21 cellular contexts compared by ENCODE assay signal in genomic region chr2:117984208-117984607, GRCh38. TPM values are rescaled to one million over a fixed set of nuclear protein-coding genes. Genes with fewer than 3 reads are reported as not detected.
A peak's percentile ranks its signal among the peaks of the same experiment; 100 is the strongest.
DNase-seq lines count a peak whose midpoint lies in the region; ATAC-seq, FAIRE-seq and TF ChIP-seq lines count a peak whose summit lies in the region.
"Had no signal": no experiment of that assay in that cellular context is flagged by ENCODE, and none has a peak within 500 bp of the region (broad histone marks: within the 10 kb centered on the region; RNA-seq: fewer than 3 reads in every experiment).

No MANE protein-coding gene starts in this region.

- peaks cover 28% of the 10 kb centered on the region; the same call in 2 of the 3 replicates for H3K36me3 ChIP-seq in K562 (ENCODE audit: control insufficient read depth, insufficient read depth, low read length)
- H3K36me3 ChIP-seq: BE2C had no signal

- 88% methylated on average over 2 of the region's 2 CpGs for WGBS in K562 (ENCODE audit: insufficient coverage, low coverage, missing lambda C conversion rate)

- H3K27me3 Mint-ChIP-seq in activated T-cell treated with anti-CD3 and anti-CD28 coated beads, Interleukin-2, amount 50 U/mL, for 72 hours (ENCODE audit: low read depth), result no peaks in the 10 kb centered on the region
- H3K27me3 Mint-ChIP-seq in activated T-cell treated with anti-CD3 and anti-CD28 coated beads, Interleukin-2, amount 50 U/mL, for 4 hours (ENCODE audit: low read depth), result no peaks in the 10 kb centered on the region
- peaks cover 2% of the 10 kb centered on the region for H3K27me3 Mint-ChIP-seq in HFFc6 (ENCODE audit: insufficient read depth)
- H3K27me3 Mint-ChIP-seq in naive B cell, result no peaks in the 10 kb centered on the region
- H3K27me3 Mint-ChIP-seq: CD4-positive, alpha-beta memory T cell had no signal

- no peaks in the 10 kb centered on the region for H3K79me2 ChIP-seq in K562 (ENCODE audit: control insufficient read depth, insufficient read depth, low read length)

- H3K9me3 ChIP-seq in K562 (replicated peaks; ENCODE audit: control insufficient read depth, insufficient read depth, low read depth, low read length), result no peaks in the 10 kb centered on the region
- H3K9me3 ChIP-seq: BE2C had no signal

- no peaks in the 10 kb centered on the region; the same call in 1 of the 2 replicates for H4K20me1 ChIP-seq in K562 (replicated peaks; ENCODE audit: control insufficient read depth, insufficient read depth, low read length)

- H3K27me3 ChIP-seq in K562 (ENCODE audit: control insufficient read depth in 2 of 2, insufficient read depth in 2 of 2, low read length in 2 of 2), result no peaks in the 10 kb centered on the region
- H3K27me3 ChIP-seq: BE2C had no signal

- POLR2A ChIA-PET in K562 (lab: Yijun Ruan, JAX), result interaction anchor here (0.7 kb wide), 1 partner anchor 11 kb away, joined by 3 read pairs; no protein-coding TSS in a partner anchor

- intact Hi-C loops in K562 (cut with micrococcal nuclease), result no loop called here

- TF ChIP-seq EP300 in K562 (IDR thresholded peaks at IDR 0.05; ENCODE audit: low read length), result no peak

- BruUV-seq in K562 (replicated peaks; lab: Mats Ljungman, UMichigan), result no TSS peak

- no peak for FAIRE-seq in K562 (lab: Jason Lieb, UNC)
- FAIRE-seq: A204.1, RCC 7860 had no signal

- no peaks in the 10 kb centered on the region for H3K9me1 ChIP-seq in K562 (ENCODE audit: control insufficient read depth, insufficient read depth, low read length)

- peaks cover 4 to 8% of the 10 kb centered on the region in 2 donors for H3K36me3 Mint-ChIP-seq in activated T-cell treated with anti-CD3 and anti-CD28 coated beads, Interleukin-2, amount 50 U/mL, for 72 hours (ENCODE audit: insufficient read depth in 2 of 2)
- peaks cover 37% of the 10 kb centered on the region for H3K36me3 Mint-ChIP-seq in activated T-cell treated with anti-CD3 and anti-CD28 coated beads, Interleukin-2, amount 50 U/mL, for 4 hours (ENCODE audit: insufficient read depth)
- H3K36me3 Mint-ChIP-seq in HFFc6 (ENCODE audit: low read depth) (peaks cover 13% of the 10 kb centered on the region), naive B cell (peaks cover 24 to 34% of the 10 kb centered on the region in 2 donors)

- no peak for TF ChIP-seq CTCF in HFFc6 (IDR thresholded peaks at IDR 0.05)
- no peak for TF ChIP-seq CTCF in K562 (IDR thresholded peaks at IDR 0.05 in 2 of 3, conservative IDR thresholded peaks at IDR 0.05 in 1 of 3; ENCODE audit: insufficient read depth in 2 of 3, low read depth in 1 of 3, low read length in 3 of 3)

- ATAC-seq in activated T-cell treated with anti-CD3 and anti-CD28 coated beads, Interleukin-2, amount 50 U/mL, for 72 hours (replicated peaks in 1 of 2), result no peak
- ATAC-seq in activated T-cell treated with anti-CD3 and anti-CD28 coated beads, Interleukin-2, amount 50 U/mL, for 4 hours, result no peak
- ATAC-seq in K562 (no peak), naive B cell (ENCODE audit: low read depth in 2 of 2) (no peak)

- no peaks in the 10 kb centered on the region for H3K4me1 Mint-ChIP-seq in activated T-cell treated with anti-CD3 and anti-CD28 coated beads, Interleukin-2, amount 50 U/mL, for 72 hours (ENCODE audit: low read depth)
- H3K4me1 Mint-ChIP-seq in activated T-cell treated with anti-CD3 and anti-CD28 coated beads, Interleukin-2, amount 50 U/mL, for 4 hours (ENCODE audit: low read depth), result peaks cover 3% of the 10 kb centered on the region
- H3K4me1 Mint-ChIP-seq in HFFc6 (ENCODE audit: low read depth), result peaks cover 60% of the 10 kb centered on the region
- peaks cover 2 to 6% (median 6%) of the 10 kb centered on the region in 3 donors for H3K4me1 Mint-ChIP-seq in naive B cell

- no peak overlapping the region for H3K4me3 Mint-ChIP-seq in activated T-cell treated with anti-CD3 and anti-CD28 coated beads, Interleukin-2, amount 50 U/mL, for 72 hours
- H3K4me3 Mint-ChIP-seq in activated T-cell treated with anti-CD3 and anti-CD28 coated beads, Interleukin-2, amount 50 U/mL, for 4 hours, result no peak overlapping the region
- H3K4me3 Mint-ChIP-seq in HFFc6 (no peak overlapping the region), naive B cell (peak overlapping the region in 1 of 8 donors; percentile 25)
- H3K4me3 Mint-ChIP-seq: CD4-positive, alpha-beta memory T cell had no signal

- H3K4me2 ChIP-seq in K562 (ENCODE audit: insufficient read depth, low read length), result no peak overlapping the region

- TF ChIP-seq RAD21 in K562 (CRISPR knock-in tag; conservative IDR thresholded peaks at IDR 0.05 in 1 of 2, IDR thresholded peaks at IDR 0.05 in 1 of 2), result no peak

- CTCF ChIA-PET in K562 (lab: Yijun Ruan, JAX; ENCODE audit: low intra/inter-chr PET ratio), result no interaction called here

- in situ Hi-C loops in K562 (cut with MboI), result no loop called here

- no peak overlapping the region for H2AFZ ChIP-seq in K562 (ENCODE audit: low read depth, low read length)

- TF ChIP-seq POLR2A in K562 (conservative IDR thresholded peaks at IDR 0.05), result no peak
- TF ChIP-seq POLR2A in erythroblast (IDR thresholded peaks at IDR 0.05; ENCODE audit: low read length), result no peak

- H3K27ac Mint-ChIP-seq in activated T-cell treated with anti-CD3 and anti-CD28 coated beads, Interleukin-2, amount 50 U/mL, for 72 hours, result peak overlapping the region; percentile 1
- H3K27ac Mint-ChIP-seq in HFFc6 (peak overlapping the region; percentile 29), naive B cell (peak overlapping the region in 4 of 6 donors; percentile 51 to 91 (median 66))

- no peak overlapping the region for H3K4me3 ChIP-seq in K562

- no peak overlapping the region for H3K9ac ChIP-seq in K562 (ENCODE audit: insufficient read depth in 1 of 2, low read depth in 2 of 2, low read length in 2 of 2)

- no peak overlapping the region for H3K27ac ChIP-seq in K562 (ENCODE audit: extremely low read depth, low read depth, low read length)

- no peak for DNase-seq in activated T-cell treated with anti-CD3 and anti-CD28 coated beads, Interleukin-2, amount 50 U/mL, for 72 hours
- DNase-seq in activated T-cell treated with anti-CD3 and anti-CD28 coated beads, Interleukin-2, amount 50 U/mL, for 4 hours, result no peak
- DNase-seq in HFFc6 (no peak), K562 (ENCODE audit: extremely low read depth in 1 of 4, low spot score in 3 of 4) (no peak), naive B cell (no peak), DMS53 (lab: John Stamatoyannopoulos, UW) (no peak), NCI-H446 treated with DMSO at 0.1 percent for 48 hours (lab: John Stamatoyannopoulos, UW) (no peak), erythroblast (lab: John Stamatoyannopoulos, UW) (no peak)
- DNase-seq: BE2C; Calu3; CD4-positive, alpha-beta memory T cell; KBM-7; NCI-H1105; NCI-H2081; NCI-H2171 treated with DMSO at 0.1 percent for 48 hours; NCI-H510A; NCI-H748 treated with DMSO at 0.1 percent for 48 hours; NK-92 treated with Interleukin-12 subunit alpha and Interleukin-12 subunit beta, amount 100 ng/mL, for 24 hours; Right ventricle myocardium superior had no signal

- no peaks in the 10 kb centered on the region for H3K9me3 Mint-ChIP-seq in activated T-cell treated with anti-CD3 and anti-CD28 coated beads, Interleukin-2, amount 50 U/mL, for 72 hours
- H3K9me3 Mint-ChIP-seq in activated T-cell treated with anti-CD3 and anti-CD28 coated beads, Interleukin-2, amount 50 U/mL, for 4 hours, result no peaks in the 10 kb centered on the region
- no peaks in the 10 kb centered on the region for H3K9me3 Mint-ChIP-seq in HFFc6
- H3K9me3 Mint-ChIP-seq in naive B cell, result no peaks in the 10 kb centered on the region
- H3K9me3 Mint-ChIP-seq: CD4-positive, alpha-beta memory T cell had no signal

- no peaks in the 10 kb centered on the region for H3K4me1 ChIP-seq in K562 (replicated peaks in 1 of 2; ENCODE audit: control insufficient read depth in 2 of 2, insufficient read depth in 2 of 2, low read length in 2 of 2)
- H3K4me1 ChIP-seq: BE2C had no signal

TF ChIP-seq in K562, 482 proteins besides CTCF, POLR2A, EP300 and RAD21 (continues in another document):
- TF ChIP-seq MEIS2 (IDR thresholded peaks at IDR 0.05; ENCODE audit: partially characterized antibody) (peak; percentile 58), RBM34 (IDR thresholded peaks at IDR 0.05; ENCODE audit: borderline replicate concordance, insufficient read depth, low read length) (no peak)

RNA-seq across cellular contexts. Expression of gene CCDC93, which starts 29.7 kb away (rescaled TPM):
- total RNA-seq in activated T-cell treated with anti-CD3 and anti-CD28 coated beads, Interleukin-2, amount 50 U/mL, for 72 hours, result 10 to 100 TPM; 34.1 to 39.3 TPM
- 10 to 100 TPM; 23.7 to 25.8 (median 24.8) TPM for total RNA-seq in activated T-cell treated with anti-CD3 and anti-CD28 coated beads, Interleukin-2, amount 50 U/mL, for 4 hours
- total RNA-seq in HFFc6 (2021; fragmentation: NEBNext Ultra II Directional; extraction: Animal tissue kit (Norgen Biotek cat#: 25700)), result 10 to 100 TPM; 13.4 to 17.2 (median 14.4) TPM
- 33.4 and 55.4 TPM in 2 replicates for total RNA-seq in K562 (2011; cell fraction: chromatin; rRNA removed; ENCODE audit: low replicate concordance)
- 16.0 and 23.0 TPM in 2 replicates for total RNA-seq in K562 (2011; cell fraction: nucleolus; rRNA removed)
- 29.9 TPM in 2 replicates for total RNA-seq in K562 (2011; cell fraction: nucleoplasm; rRNA removed)
- total RNA-seq in K562 (2014; rRNA removed), result 9.6 and 10.8 TPM in 2 replicates
- total RNA-seq in K562 (2014; rRNA removed; fragmentation: Illumina TruSeq; extraction: Trizol), result 12.4 and 12.7 TPM in 2 replicates
- 19.3 and 20.7 TPM in 2 replicates for total RNA-seq in K562 (2015; rRNA removed; fragmentation: Illumina TruSeq; extraction: Trizol)
- total RNA-seq in K562 (2021), result 11.1 and 14.1 TPM in 2 replicates
- polyA plus RNA-seq in K562 (2011; rRNA removed), result 13.7 and 22.8 TPM in 2 replicates
- 4.3 and 9.2 TPM in 2 replicates for polyA plus RNA-seq in K562 (2011; cell fraction: cytosol; rRNA removed)
- 94.9 and 129 TPM in 2 replicates for polyA plus RNA-seq in K562 (2011; cell fraction: nucleus; rRNA removed)
- polyA plus RNA-seq in K562 (2012), result 8.9 and 11.6 TPM in 2 replicates
- 11.3 and 15.3 TPM in 2 replicates for polyA plus RNA-seq in K562 (2014; fragmentation: Illumina TruSeq; extraction: Trizol)
- 1 to 10 TPM; 3.3 to 3.6 TPM for polyA plus RNA-seq in K562 (2014; fragmentation: Nextera tagmentation; extraction: Ambion mirVana)
- 11.6 and 12.2 TPM in 2 replicates for polyA plus RNA-seq in K562 (2014; rRNA removed)
- polyA minus RNA-seq in K562 (2011; rRNA and poly(A)+ RNA removed), result 11.7 and 21.5 TPM in 2 replicates
- 6.0 and 6.9 TPM in 2 replicates for polyA minus RNA-seq in K562 (2011; cell fraction: cytosol; rRNA and poly(A)+ RNA removed)
- 27.1 and 60.1 TPM in 2 replicates for polyA minus RNA-seq in K562 (2011; cell fraction: nucleus; rRNA and poly(A)+ RNA removed)
- polyA plus RNA-seq in naive B cell (ENCODE audit: low read depth in 6 of 6), result 10 to 100 TPM in 3 of 6 donors, 1 to 10 TPM in 3; 5.1 to 11.6 (median 9.5) TPM

Comparison
In these comparisons a context has a peak if more than half of its experiments do, and no peak if none do; other contexts are left out.
1. H3K27ac Mint-ChIP-seq: peak in every context shown above with its lines; median percentile 66 in naive B cell; 29 in HFFc6; 1 in activated T-cell treated with anti-CD3 and anti-CD28 coated beads, Interleukin-2, amount 50 U/mL, for 72 hours.